In the genomic region with DNA sequence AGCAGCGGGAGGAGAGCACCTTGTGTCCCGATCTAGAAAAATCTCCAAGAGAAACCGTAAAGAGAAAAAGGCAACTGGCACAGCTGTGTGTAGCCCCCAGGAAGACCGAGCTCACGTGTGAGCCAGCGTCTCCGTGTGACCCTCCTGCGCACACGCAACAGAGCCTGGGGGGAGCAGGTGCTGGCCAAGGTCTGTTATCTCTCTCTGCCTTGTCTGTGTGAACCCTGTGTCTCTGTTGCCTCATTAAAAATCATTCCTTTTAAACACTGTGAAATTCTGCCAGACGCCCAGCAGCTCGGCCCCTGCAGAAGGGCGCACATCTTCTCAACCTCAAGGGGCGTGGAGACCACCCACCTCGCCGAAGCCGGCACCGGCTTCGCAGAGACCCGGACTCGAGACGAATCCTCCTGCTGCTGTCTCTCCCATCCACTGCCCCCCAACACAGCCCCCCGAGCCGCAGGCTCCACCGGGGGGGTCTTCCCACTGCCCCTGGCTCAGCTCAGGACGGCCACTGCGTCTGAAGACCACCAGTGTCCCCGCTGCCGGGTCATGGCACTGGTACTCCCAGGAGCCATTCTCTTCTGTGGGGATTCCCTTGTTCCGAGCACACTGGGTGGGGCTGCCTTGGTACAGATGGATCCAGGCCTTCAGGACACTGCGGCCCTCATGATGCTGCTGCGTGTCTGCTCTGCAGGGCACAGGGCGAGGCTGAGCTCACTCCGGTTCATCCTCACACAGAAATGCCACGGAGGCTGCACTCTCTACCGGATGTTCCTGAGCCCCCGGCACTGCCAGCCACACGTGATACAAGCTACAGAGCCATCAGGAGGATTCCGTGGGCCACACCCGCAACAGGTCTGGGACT, we compare ENCODE assay signal across 21 cellular contexts.
"Had no signal": no experiment of that assay in that cellular context is flagged by ENCODE, and none has a peak within 500 bp of the region (broad histone marks: within the 10 kb centered on the region; RNA-seq: fewer than 3 reads in every experiment).

No MANE protein-coding gene starts in this region.

- H3K4me1 ChIP-seq: esophagus squamous epithelium, heart right ventricle, left ventricle myocardium inferior, parathyroid adenoma, transverse colon had no signal

- ATAC-seq: activated CD4-positive, CD25-positive, alpha-beta regulatory T cell treated with anti-CD3 and anti-CD28 coated beads, Interleukin-2, amount 50 U/mL, for 24 hours; activated CD8-positive, alpha-beta T cell treated with anti-CD3 and anti-CD28 coated beads for 36 hours; activated T-cell treated with anti-CD3 and anti-CD28 coated beads, Interleukin-2, amount 50 U/mL, for 4 hours; activated T-helper 17 cell treated with anti-CD3 and anti-CD28 coated beads, Interleukin-2, amount 50 U/mL, for 72 hours; T-cell had no signal

- H3K27me3 ChIP-seq: esophagus squamous epithelium, heart right ventricle, transverse colon had no signal

- H3K4me3 ChIP-seq: esophagus squamous epithelium, heart right ventricle, left ventricle myocardium inferior, transverse colon had no signal

- H3K36me3 ChIP-seq: esophagus squamous epithelium, heart right ventricle, left ventricle myocardium inferior, transverse colon had no signal

- H3K9me3 ChIP-seq: esophagus squamous epithelium, heart right ventricle, left ventricle myocardium inferior, transverse colon had no signal

- DNase-seq: activated CD4-positive, alpha-beta T cell treated with anti-CD3 and anti-CD28 coated beads, Interleukin-2, amount 10 ng/mL, durations not matched to agents 7 days and 5 days; activated CD8-positive, alpha-beta T cell treated with anti-CD3 and anti-CD28 coated beads for 36 hours; activated naive CD4-positive, alpha-beta T cell treated with Interleukin-2 at 50 U/mL for 16 hours; activated T-cell treated with anti-CD3 and anti-CD28 coated beads, Interleukin-2, amount 50 U/mL, for 4 hours; dermis blood vessel endothelial cell; effector CD4-positive, alpha-beta T cell; esophagus squamous epithelium; foreskin melanocyte; heart right ventricle; kidney glomerular epithelial cell; left ventricle myocardium inferior; mammary epithelial cell; naive thymus-derived CD4-positive, alpha-beta T cell; stimulated activated CD4-positive, alpha-beta T cell treated with anti-CD3 and anti-CD28 coated beads, Interleukin-2, amount 100 ng/mL, for 48 hours; stimulated activated naive CD4-positive, alpha-beta T cell treated with Interleukin-2 at 50 U/mL for 16 hours; T-cell; transverse colon had no signal

- H3K27ac ChIP-seq: epithelial cell of prostate, esophagus squamous epithelium, heart right ventricle, left ventricle myocardium inferior, parathyroid adenoma, transverse colon had no signal
